8 cellular contexts compared by ENCODE assay signal in the genomic region with DNA sequence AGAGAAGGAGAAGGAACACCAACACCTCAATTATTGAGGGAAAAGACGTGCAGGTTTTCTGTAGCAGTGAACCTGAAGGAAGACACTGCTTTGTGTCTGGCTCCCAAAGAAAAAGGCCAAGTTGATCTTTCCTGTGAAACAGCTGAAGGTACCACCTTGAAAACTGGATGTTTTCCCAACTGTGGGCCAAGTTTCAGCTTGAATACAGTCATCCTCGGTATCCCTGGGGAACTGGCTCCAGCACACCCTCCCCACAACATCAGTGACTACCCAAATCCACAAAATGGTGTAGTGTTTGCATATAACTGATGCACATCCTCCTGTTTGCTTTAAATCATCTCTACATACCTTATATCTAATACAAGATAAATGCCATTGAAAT.
DNase-seq lines count a peak whose midpoint lies in the region; TF ChIP-seq lines count a peak whose summit lies in the region.
"Had no signal": no experiment of that assay in that cellular context is flagged by ENCODE, and none has a peak within 500 bp of the region (broad histone marks: within the 10 kb centered on the region; RNA-seq: fewer than 3 reads in every experiment).

No MANE protein-coding gene starts in this region.

- peak overlapping the region; percentile 94 to 96 for H2BK12ac ChIP-seq in mesenchymal stem cell (ENCODE audit: low read length in 2 of 2)

- H3K14ac ChIP-seq in mesenchymal stem cell (ENCODE audit: low read length in 2 of 2): peak overlapping the region in 1 of 2 experiments; percentile 4

- H3K27me3 Mint-ChIP-seq in MCF 10A (ENCODE audit: insufficient read depth, unreplicated experiment): no peaks in the 10 kb centered on the region

- H3K79me2 ChIP-seq in Karpas-422 (ENCODE audit: low read length): no peaks in the 10 kb centered on the region

- H3K4me1 Mint-ChIP-seq in MCF 10A (ENCODE audit: insufficient read depth, unreplicated experiment): peaks cover 52% of the 10 kb centered on the region

- intact Hi-C loops in MCF 10A (cut with micrococcal nuclease): loop anchor here (2.0 to 10.0 kb wide), 8 partner anchors 58 to 1205 kb away; no protein-coding TSS in a partner anchor

- DNase-seq in MG63 (peak; percentile 34), MCF 10A (ENCODE audit: unreplicated experiment) (peak; percentile 39), mesenchymal stem cell (no peak), Karpas-422 (no peak), DMS153 treated with DMSO at 0.1 percent for 48 hours (lab: John Stamatoyannopoulos, UW; ENCODE audit: unreplicated experiment) (no peak)
- no peak for DNase-seq in central memory CD4-positive, alpha-beta T cell
- DNase-seq: activated T-cell treated with anti-CD3 and anti-CD28 coated beads, Interleukin-2, amount 50 U/mL, for 1 hour had no signal

- peak overlapping the region; percentile 94 for H4K8ac ChIP-seq in mesenchymal stem cell (ENCODE audit: low read length)

- H3K27ac ChIP-seq in mesenchymal stem cell (ENCODE audit: low read length, poor library complexity, severe bottlenecking) (peak overlapping the region; percentile 97), thymus (ENCODE audit: low read depth) (peak overlapping the region; percentile 1), Karpas-422 (ENCODE audit: low read length) (no peak overlapping the region)

- H3K4me2 ChIP-seq in mesenchymal stem cell (ENCODE audit: low read length, poor library complexity, severe bottlenecking) (no peak overlapping the region), Karpas-422 (ENCODE audit: low read depth, low read length, poor library complexity, severe bottlenecking) (no peak overlapping the region)

- H3K27me3 ChIP-seq in MG63 (no peaks in the 10 kb centered on the region), mesenchymal stem cell (ENCODE audit: control insufficient read depth in 1 of 2, insufficient read depth in 1 of 2, low read length in 2 of 2) (no peaks in the 10 kb centered on the region), thymus (ENCODE audit: control insufficient read depth, insufficient read depth) (no peaks in the 10 kb centered on the region), Karpas-422 (ENCODE audit: low read length) (no peaks in the 10 kb centered on the region)

- H3K27ac Mint-ChIP-seq in MCF 10A (ENCODE audit: low read depth, unreplicated experiment): peak overlapping the region; percentile 100

- peak overlapping the region in 1 of 2 experiments; percentile 83 for H3K23ac ChIP-seq in mesenchymal stem cell (ENCODE audit: low read length in 2 of 2)

- peak overlapping the region; percentile 96 for H2BK120ac ChIP-seq in mesenchymal stem cell (ENCODE audit: low read depth, low read length)

- no peaks in the 10 kb centered on the region for H3K36me3 ChIP-seq in MG63
- H3K36me3 ChIP-seq in mesenchymal stem cell (ENCODE audit: control insufficient read depth in 1 of 2, insufficient read depth in 2 of 2, low read depth in 1 of 2, low read length in 2 of 2): no peaks in the 10 kb centered on the region
- no peaks in the 10 kb centered on the region for H3K36me3 ChIP-seq in thymus (ENCODE audit: control insufficient read depth, insufficient read depth)
- H3K36me3 ChIP-seq in Karpas-422 (ENCODE audit: insufficient read depth, low read length): no peaks in the 10 kb centered on the region

- no peak overlapping the region for H3K4me3 ChIP-seq in MG63
- H3K4me3 ChIP-seq in mesenchymal stem cell (ENCODE audit: insufficient read depth in 1 of 2, low read depth in 1 of 2, low read length in 2 of 2): peak overlapping the region in 1 of 2 experiments; percentile 46
- H3K4me3 ChIP-seq in thymus (ENCODE audit: low read length): no peak overlapping the region
- H3K4me3 ChIP-seq in Karpas-422 (ENCODE audit: low read length): no peak overlapping the region

- peak overlapping the region; percentile 64 to 96 for H3K4ac ChIP-seq in mesenchymal stem cell (ENCODE audit: low read depth in 1 of 2, low read length in 2 of 2)

- POLR2A ChIA-PET in MCF 10A (lab: Yijun Ruan, JAX): interaction anchor here (0.7 to 6.2 kb wide), 14 partner anchors 9 to 1202 kb away, joined by 3 to 94 read pairs (median 15); a partner anchor contains a TSS

- H3K4me1 ChIP-seq in mesenchymal stem cell (ENCODE audit: control insufficient read depth, insufficient read depth, low read depth, low read length): peaks cover 33% of the 10 kb centered on the region
- no peaks in the 10 kb centered on the region for H3K4me1 ChIP-seq in thymus (ENCODE audit: control insufficient read depth, insufficient read depth, low read length)
- no peaks in the 10 kb centered on the region for H3K4me1 ChIP-seq in Karpas-422 (ENCODE audit: low read length)

- no TSS peak for BruUV-seq in MCF 10A (replicated peaks; lab: Mats Ljungman, UMichigan)

- no peaks in the 10 kb centered on the region for H4K20me1 ChIP-seq in Karpas-422 (ENCODE audit: insufficient read depth, low read depth, low read length)

- H3K18ac ChIP-seq in mesenchymal stem cell (ENCODE audit: low read depth in 1 of 2, low read length in 2 of 2): peak overlapping the region; percentile 76 to 99

- H3K9me3 ChIP-seq in MG63 (no peaks in the 10 kb centered on the region), mesenchymal stem cell (ENCODE audit: control insufficient read depth, low read length) (no peaks in the 10 kb centered on the region), thymus (ENCODE audit: control insufficient read depth) (no peaks in the 10 kb centered on the region), Karpas-422 (ENCODE audit: low read length) (no peaks in the 10 kb centered on the region)

- H2AK5ac ChIP-seq in mesenchymal stem cell (ENCODE audit: low read length, severe bottlenecking): peak overlapping the region; percentile 91

- peak overlapping the region; percentile 95 for H4K91ac ChIP-seq in mesenchymal stem cell (ENCODE audit: low read length)

- peak overlapping the region; percentile 79 for H3K4me3 Mint-ChIP-seq in MCF 10A (ENCODE audit: unreplicated experiment)

- CTCF ChIA-PET in MCF 10A (lab: Yijun Ruan, JAX): interaction anchor here (0.6 to 0.8 kb wide), 3 partner anchors 196 to 294 kb away, joined by 3 to 5 read pairs (median 3); no protein-coding TSS in a partner anchor

- peak overlapping the region; percentile 97 for H3K9ac ChIP-seq in mesenchymal stem cell (ENCODE audit: low read length)
- H3K9ac ChIP-seq in Karpas-422 (ENCODE audit: low read length): no peak overlapping the region

- no peak for TF ChIP-seq CTCF in MCF 10A (IDR thresholded peaks at IDR 0.05; ENCODE audit: unreplicated experiment)

- 81% methylated on average over 2 of the region's 2 CpGs for WGBS in mesenchymal stem cell
- WGBS in thymus: 86% methylated on average over 2 of the region's 2 CpGs

- no peaks in the 10 kb centered on the region for H3K36me3 Mint-ChIP-seq in MCF 10A (ENCODE audit: insufficient read depth, unreplicated experiment)

- no peaks in the 10 kb centered on the region for H3K9me3 Mint-ChIP-seq in MCF 10A (ENCODE audit: unreplicated experiment)

- no peak overlapping the region for H2BK15ac ChIP-seq in mesenchymal stem cell (ENCODE audit: low read depth, poor library complexity, severe bottlenecking)

- H3K79me1 ChIP-seq in mesenchymal stem cell (replicated peaks; ENCODE audit: low read length, poor library complexity, severe bottlenecking): peaks cover 3% of the 10 kb centered on the region

- peak overlapping the region; percentile 88 for H2BK5ac ChIP-seq in mesenchymal stem cell (ENCODE audit: low read depth, low read length, poor library complexity, severe bottlenecking)

- H3K9me2 ChIP-seq in Karpas-422 (replicated peaks; ENCODE audit: insufficient read depth, low read length): no peaks in the 10 kb centered on the region

- H2AFZ ChIP-seq in mesenchymal stem cell (ENCODE audit: low read depth, low read length): no peak overlapping the region
- no peak overlapping the region for H2AFZ ChIP-seq in Karpas-422 (ENCODE audit: low read length)

Comparison
In these comparisons a context has a peak if more than half of its experiments do, and no peak if none do; other contexts are left out.
1. DNase-seq: peak in MG63 (single experiment) and MCF 10A (single experiment); none in mesenchymal stem cell (single experiment), central memory CD4-positive, alpha-beta T cell (single experiment), Karpas-422 (single experiment) and DMS153 treated with DMSO at 0.1 percent for 48 hours (single experiment).